Comparison of ENCODE assay signal across 19 cellular contexts in the genomic region with DNA sequence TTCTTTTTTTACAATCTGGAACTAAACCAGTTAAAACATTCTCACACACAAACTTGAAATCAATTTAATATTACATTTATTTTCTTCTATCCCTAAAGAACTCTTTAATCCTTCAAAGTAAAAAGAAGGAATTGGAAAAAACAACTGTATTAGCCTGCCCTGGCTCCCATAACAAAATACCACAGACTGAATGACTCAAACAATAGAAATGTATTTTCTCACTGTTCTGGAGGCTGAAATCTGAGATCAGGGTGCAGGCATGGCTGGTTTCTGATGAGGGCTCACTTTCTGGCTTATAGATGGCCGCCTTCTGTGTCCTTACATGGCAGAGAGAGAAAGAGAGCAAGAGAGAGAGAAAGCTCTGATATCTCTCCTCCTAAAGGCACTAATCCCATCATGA.
"Had no signal": no experiment of that assay in that cellular context is flagged by ENCODE, and none has a peak within 500 bp of the region (broad histone marks: within the 10 kb centered on the region; RNA-seq: fewer than 3 reads in every experiment).

No MANE protein-coding gene starts in this region.

- H3K36me3 Mint-ChIP-seq: immature natural killer cell, mesothelial cell of epicardium had no signal

- H3K4me3 ChIP-seq: body of pancreas, esophagus squamous epithelium, psoas muscle, stomach, testis had no signal

- H3K4me1 Mint-ChIP-seq: activated B cell treated with CpG ODN at 0.5 μM for 24 hours; central memory CD8-positive, alpha-beta T cell; immature natural killer cell had no signal

- H3K27ac ChIP-seq: body of pancreas, esophagus squamous epithelium, psoas muscle, stomach, testis had no signal

- H3K9me3 Mint-ChIP-seq: activated B cell treated with CpG ODN at 0.5 μM for 24 hours; activated CD8-positive, alpha-beta T cell treated with anti-CD3 and anti-CD28 coated beads for 36 hours; activated T-cell treated with anti-CD3 and anti-CD28 coated beads, Interleukin-2, amount 50 U/mL, for 4 hours; central memory CD8-positive, alpha-beta T cell; immature natural killer cell; mesothelial cell of epicardium had no signal

- H3K36me3 ChIP-seq: esophagus squamous epithelium, stomach had no signal

- H3K27ac Mint-ChIP-seq: activated B cell treated with CpG ODN at 0.5 μM for 24 hours; activated CD8-positive, alpha-beta T cell treated with anti-CD3 and anti-CD28 coated beads for 36 hours; immature natural killer cell; mesothelial cell of epicardium had no signal

- H3K4me3 Mint-ChIP-seq: activated B cell treated with CpG ODN at 0.5 μM for 24 hours; activated CD8-positive, alpha-beta T cell treated with anti-CD3 and anti-CD28 coated beads for 36 hours; activated T-cell treated with anti-CD3 and anti-CD28 coated beads, Interleukin-2, amount 50 U/mL, for 4 hours; central memory CD8-positive, alpha-beta T cell; immature natural killer cell; mesothelial cell of epicardium had no signal

- ATAC-seq: activated CD8-positive, alpha-beta T cell treated with anti-CD3 and anti-CD28 coated beads for 36 hours; activated T-cell treated with anti-CD3 and anti-CD28 coated beads, Interleukin-2, amount 50 U/mL, for 4 hours; body of pancreas; psoas muscle; sciatic nerve had no signal

- H3K4me1 ChIP-seq: body of pancreas, esophagus squamous epithelium, psoas muscle, stomach, testis had no signal

- H3K9me3 ChIP-seq: body of pancreas, esophagus squamous epithelium, psoas muscle, stomach, testis had no signal

- H3K27me3 ChIP-seq: body of pancreas, esophagus squamous epithelium, stomach, testis had no signal

- DNase-seq: activated B cell treated with CpG ODN at 0.5 μM for 24 hours; activated CD4-positive, alpha-beta T cell treated with anti-CD3 and anti-CD28 coated beads for 48 hours; activated CD8-positive, alpha-beta T cell treated with anti-CD3 and anti-CD28 coated beads for 36 hours; activated effector memory CD4-positive, alpha-beta T cell treated with Interleukin-2 at 50 U/mL for 16 hours; activated naive CD4-positive, alpha-beta T cell treated with anti-CD3 and anti-CD28 coated beads, Interleukin-2, amount 50 U/mL, for 16 hours; activated T-cell treated with anti-CD3 and anti-CD28 coated beads, Interleukin-2, amount 50 U/mL, for 4 hours; body of pancreas; effector CD8-positive, alpha-beta T cell; esophagus squamous epithelium; foreskin melanocyte; immature natural killer cell; psoas muscle; stimulated activated CD4-positive, alpha-beta T cell treated with anti-CD3 and anti-CD28 coated beads, Interleukin-2, amount 100 ng/mL, for 24 hours; stomach; T-helper 2 cell; testis had no signal

- H3K27me3 Mint-ChIP-seq: activated CD8-positive, alpha-beta T cell treated with anti-CD3 and anti-CD28 coated beads for 36 hours; central memory CD8-positive, alpha-beta T cell had no signal
